Comparison of ENCODE assay signal across 25 cellular contexts in the genomic region with DNA sequence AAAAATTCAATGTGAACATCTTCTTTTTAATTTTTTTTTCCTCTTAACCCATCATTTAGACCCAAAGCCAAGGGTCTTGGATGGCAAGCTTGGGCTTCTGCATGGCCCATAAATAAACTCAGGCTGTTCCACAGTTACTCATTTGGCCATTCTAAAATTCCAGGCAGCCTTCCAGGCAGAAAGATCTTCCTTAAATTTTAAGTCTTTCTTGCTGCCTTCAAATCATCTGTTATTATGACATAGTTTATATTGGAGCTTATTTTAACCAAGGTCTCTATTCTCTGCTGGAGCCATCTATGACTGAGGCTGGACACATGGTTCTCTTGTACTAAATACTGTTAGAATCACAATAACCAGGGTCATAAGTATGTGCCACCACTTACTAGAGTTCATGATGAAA.
"Had no signal": no experiment of that assay in that cellular context is flagged by ENCODE, and none has a peak within 500 bp of the region (broad histone marks: within the 10 kb centered on the region; RNA-seq: fewer than 3 reads in every experiment).

No MANE protein-coding gene starts in this region.

- H3K27me3 ChIP-seq: breast epithelium, colonic mucosa, dorsolateral prefrontal cortex, gastrocnemius medialis, heart left ventricle, upper lobe of right lung had no signal

- H3K4me3 ChIP-seq: breast epithelium, colonic mucosa, dorsolateral prefrontal cortex, gastrocnemius medialis, heart left ventricle, lung, upper lobe of right lung had no signal

- H3K36me3 ChIP-seq: breast epithelium, colonic mucosa, gastrocnemius medialis, heart left ventricle, upper lobe of right lung had no signal

- DNase-seq: activated B cell treated with CpG ODN at 0.5 μM for 24 hours; activated CD4-positive, alpha-beta T cell treated with anti-CD3 and anti-CD28 coated beads for 36 hours; activated CD4-positive, alpha-beta T cell treated with anti-CD3 and anti-CD28 coated beads, Interleukin-2, amount 50 U/mL, for 4 hours; activated CD8-positive, alpha-beta memory T cell treated with anti-CD3 and anti-CD28 coated beads, Interleukin-2, amount 50 U/mL, for 48 hours; activated naive CD4-positive, alpha-beta T cell; activated naive CD8-positive, alpha-beta T cell treated with anti-CD3 and anti-CD28 coated beads for 36 hours; activated T-cell treated with anti-CD3 and anti-CD28 coated beads, Interleukin-2, amount 50 U/mL, for 4 hours; colonic mucosa; dorsolateral prefrontal cortex; endodermal cell; gastrocnemius medialis; heart left ventricle; islet precursor cell; left colon; natural killer cell; retina; stimulated activated CD4-positive, alpha-beta T cell treated with anti-CD3 and anti-CD28 coated beads, Interleukin-12 subunit alpha, Interleukin-12 subunit beta, amount 100 ng/mL, for 4 hours; stimulated activated CD4-positive, alpha-beta T cell treated with anti-CD3 and anti-CD28 coated beads, Interleukin-4, amount 100 ng/mL, for 4 hours; stimulated activated naive CD8-positive, alpha-beta T cell treated with anti-CD3 and anti-CD28 coated beads, Interleukin-15, Interleukin-2, amounts not matched to agents 100 U/mL and 50 U/mL, for 24 hours; SW 1271; T-helper 17 cell; upper lobe of right lung had no signal

- H3K27ac Mint-ChIP-seq: activated B cell treated with CpG ODN at 0.5 μM for 24 hours; activated CD4-positive, alpha-beta T cell treated with anti-CD3 and anti-CD28 coated beads for 36 hours; activated naive CD8-positive, alpha-beta T cell treated with anti-CD3 and anti-CD28 coated beads for 36 hours; activated T-helper 2 cell treated with anti-CD3 and anti-CD28 coated beads, Interferon-gamma antibody, Interleukin-2, Interleukin-4, amounts not matched to agents 10 μg/mL and 5 μg/mL and 100 μg/mL, durations not matched to agents 14 hours and 24 hours and 36 hours; endodermal cell; natural killer cell; T-helper 17 cell had no signal

- H3K4me1 ChIP-seq: breast epithelium, colonic mucosa, upper lobe of right lung had no signal

- H3K4me3 Mint-ChIP-seq: activated B cell treated with CpG ODN at 0.5 μM for 24 hours; activated CD4-positive, alpha-beta T cell treated with anti-CD3 and anti-CD28 coated beads for 36 hours; activated naive CD8-positive, alpha-beta T cell treated with anti-CD3 and anti-CD28 coated beads for 36 hours; activated T-cell treated with anti-CD3 and anti-CD28 coated beads, Interleukin-2, amount 50 U/mL, for 4 hours; endodermal cell; natural killer cell; T-helper 17 cell had no signal

- H3K9me3 ChIP-seq: breast epithelium, colonic mucosa, gastrocnemius medialis, heart left ventricle, upper lobe of right lung had no signal

- H3K4me1 Mint-ChIP-seq: activated B cell treated with CpG ODN at 0.5 μM for 24 hours; activated CD4-positive, alpha-beta T cell treated with anti-CD3 and anti-CD28 coated beads for 36 hours; activated naive CD8-positive, alpha-beta T cell treated with anti-CD3 and anti-CD28 coated beads for 36 hours; natural killer cell; T-helper 17 cell had no signal

- H3K9me3 Mint-ChIP-seq: activated B cell treated with CpG ODN at 0.5 μM for 24 hours; activated naive CD8-positive, alpha-beta T cell treated with anti-CD3 and anti-CD28 coated beads for 36 hours; activated T-cell treated with anti-CD3 and anti-CD28 coated beads, Interleukin-2, amount 50 U/mL, for 4 hours; activated T-helper 2 cell treated with anti-CD3 and anti-CD28 coated beads, Interferon-gamma antibody, Interleukin-2, Interleukin-4, amounts not matched to agents 10 μg/mL and 5 μg/mL and 100 μg/mL, durations not matched to agents 14 hours and 24 hours and 36 hours; endodermal cell had no signal

- ATAC-seq: activated CD4-positive, alpha-beta T cell treated with anti-CD3 and anti-CD28 coated beads for 36 hours; activated T-cell treated with anti-CD3 and anti-CD28 coated beads, Interleukin-2, amount 50 U/mL, for 4 hours; gastrocnemius medialis; left colon; natural killer cell; stimulated activated naive CD8-positive, alpha-beta T cell treated with anti-CD3 and anti-CD28 coated beads, Interleukin-15, Interleukin-2, amounts not matched to agents 100 U/mL and 50 U/mL, for 24 hours; T-helper 17 cell; upper lobe of right lung had no signal

- H3K36me3 Mint-ChIP-seq: activated naive CD8-positive, alpha-beta T cell treated with anti-CD3 and anti-CD28 coated beads for 36 hours; natural killer cell had no signal

- H3K27me3 Mint-ChIP-seq: activated B cell treated with CpG ODN at 0.5 μM for 24 hours; activated CD4-positive, alpha-beta T cell treated with anti-CD3 and anti-CD28 coated beads for 36 hours had no signal

- H3K27ac ChIP-seq: breast epithelium, colonic mucosa, upper lobe of right lung had no signal
